Comparison of ENCODE assay signal across 23 cellular contexts in genomic region chr1:222788328-222789156, GRCh38. TPM values are rescaled to one million over a fixed set of nuclear protein-coding genes. Genes with fewer than 3 reads are reported as not detected.
DNase-seq lines count a peak whose midpoint lies in the region; ATAC-seq and TF ChIP-seq lines count a peak whose summit lies in the region.
"Had no signal": no experiment of that assay in that cellular context is flagged by ENCODE, and none has a peak within 500 bp of the region (broad histone marks: within the 10 kb centered on the region; RNA-seq: fewer than 3 reads in every experiment).

No MANE protein-coding gene starts in this region.

- H3K4me1 ChIP-seq in foreskin keratinocyte: peaks cover 9% of the 10 kb centered on the region

- peaks cover 24% of the 10 kb centered on the region for H3K4me1 Mint-ChIP-seq in activated T-cell treated with anti-CD3 and anti-CD28 coated beads, Interleukin-2, amount 50 U/mL, for 72 hours (ENCODE audit: low read depth)
- H3K4me1 Mint-ChIP-seq: CD8-positive, alpha-beta memory T cell had no signal

- no peak overlapping the region for H3K27ac ChIP-seq in foreskin keratinocyte
- H3K27ac ChIP-seq: esophagus muscularis mucosa, GM23248, heart left ventricle, HL-60 had no signal

- DNase-seq in foreskin keratinocyte: no peak
- DNase-seq in sciatic nerve (ENCODE audit: low spot score): no peak
- no peak for DNase-seq in activated T-cell treated with anti-CD3 and anti-CD28 coated beads, Interleukin-2, amount 50 U/mL, for 72 hours
- DNase-seq in T-helper 1 cell: no peak
- DNase-seq in HUDEP-2 (lab: John Stamatoyannopoulos, UW; ENCODE audit: unreplicated experiment in 76 of 76): no peak
- DNase-seq: activated CD4-positive, alpha-beta T cell treated with anti-CD3 and anti-CD28 coated beads, Interleukin-2, amount 50 U/mL, for 4 hours; activated T-cell treated with anti-CD3 and anti-CD28 coated beads, Interleukin-2, amount 50 U/mL, for 24 hours; CD8-positive, alpha-beta memory T cell; dermis blood vessel endothelial cell; heart left ventricle; KBM-7; NCI-H1092; retina; SK-N-SH had no signal

- H3K9me3 Mint-ChIP-seq in activated T-cell treated with anti-CD3 and anti-CD28 coated beads, Interleukin-2, amount 50 U/mL, for 72 hours: peaks cover 0 to 7% of the 10 kb centered on the region in 2 donors
- H3K9me3 Mint-ChIP-seq: activated T-cell treated with anti-CD3 and anti-CD28 coated beads, Interleukin-2, amount 50 U/mL, for 24 hours had no signal

- peak; percentile 84 for ATAC-seq in GM18502 (IDR thresholded peaks at IDR 0.05; ENCODE audit: poor library complexity, unreplicated experiment)
- ATAC-seq in GM21423 (IDR thresholded peaks at IDR 0.05; ENCODE audit: unreplicated experiment): peak; percentile 57
- ATAC-seq in HG03095 (IDR thresholded peaks at IDR 0.05; ENCODE audit: unreplicated experiment): peak; percentile 61
- ATAC-seq in foreskin keratinocyte: peak; percentile 70
- ATAC-seq in sciatic nerve: no peak
- ATAC-seq in activated T-cell treated with anti-CD3 and anti-CD28 coated beads, Interleukin-2, amount 50 U/mL, for 72 hours (replicated peaks in 1 of 2): no peak
- ATAC-seq: heart left ventricle, Panc1 had no signal

- intact Hi-C loops in sciatic nerve (cut with DNase I): no loop called here

- H3K27me3 ChIP-seq in foreskin keratinocyte: peaks cover 23% of the 10 kb centered on the region
- H3K27me3 ChIP-seq: esophagus muscularis mucosa, heart left ventricle had no signal

- H3K27ac Mint-ChIP-seq in activated T-cell treated with anti-CD3 and anti-CD28 coated beads, Interleukin-2, amount 50 U/mL, for 72 hours: no peak overlapping the region
- H3K27ac Mint-ChIP-seq: activated naive CD8-positive, alpha-beta T cell; activated T-cell treated with anti-CD3 and anti-CD28 coated beads, Interleukin-2, amount 50 U/mL, for 24 hours; CD8-positive, alpha-beta memory T cell had no signal

- H3K27me3 Mint-ChIP-seq in activated T-cell treated with anti-CD3 and anti-CD28 coated beads, Interleukin-2, amount 50 U/mL, for 72 hours (ENCODE audit: low read depth): peaks cover 13% of the 10 kb centered on the region

- H3K36me3 Mint-ChIP-seq in activated T-cell treated with anti-CD3 and anti-CD28 coated beads, Interleukin-2, amount 50 U/mL, for 72 hours (ENCODE audit: insufficient read depth in 2 of 2): peaks cover 4% of the 10 kb centered on the region in 2 donors
- H3K36me3 Mint-ChIP-seq: activated naive CD8-positive, alpha-beta T cell had no signal

- no peak for TF ChIP-seq CTCF in foreskin keratinocyte (conservative IDR thresholded peaks at IDR 0.05)

- no peak overlapping the region for H3K4me3 Mint-ChIP-seq in activated T-cell treated with anti-CD3 and anti-CD28 coated beads, Interleukin-2, amount 50 U/mL, for 72 hours
- H3K4me3 Mint-ChIP-seq: activated naive CD8-positive, alpha-beta T cell; activated T-cell treated with anti-CD3 and anti-CD28 coated beads, Interleukin-2, amount 50 U/mL, for 24 hours; CD8-positive, alpha-beta memory T cell had no signal

RNA-seq across cellular contexts. Expression of gene DISP1, which starts 26.3 kb away (rescaled TPM):
- total RNA-seq in foreskin keratinocyte (0.74 and 0.99 TPM in 2 replicates), sciatic nerve (23.9 TPM)
- polyA plus RNA-seq in foreskin keratinocyte: 0.36 and 0.38 TPM in 2 replicates
- 1 to 10 TPM; 2.4 to 3.3 TPM for total RNA-seq in activated T-cell treated with anti-CD3 and anti-CD28 coated beads, Interleukin-2, amount 50 U/mL, for 72 hours

RNA-seq across cellular contexts. Expression of gene FAM177B, which starts 51.5 kb away (rescaled TPM):
- total RNA-seq in foreskin keratinocyte (not detected in 2 replicates), sciatic nerve (not detected)
- polyA plus RNA-seq in foreskin keratinocyte: not detected in 2 replicates
- total RNA-seq in activated T-cell treated with anti-CD3 and anti-CD28 coated beads, Interleukin-2, amount 50 U/mL, for 72 hours: not detected
- total RNA-seq: CD8-positive, alpha-beta memory T cell; dermis blood vessel endothelial cell; GM23248 had no signal
- polyA plus RNA-seq: AG04450; CD8-positive, alpha-beta memory T cell; GM23248; SK-N-SH had no signal

Comparison
In these comparisons a context has a peak if more than half of its experiments do, and no peak if none do; other contexts are left out.
1. ATAC-seq: peak in GM18502 (single experiment), GM21423 (single experiment), HG03095 (single experiment) and foreskin keratinocyte (single experiment); none in sciatic nerve (single experiment) and activated T-cell treated with anti-CD3 and anti-CD28 coated beads, Interleukin-2, amount 50 U/mL, for 72 hours (0 of 2).